24 cellular contexts compared by ENCODE assay signal in genomic region chr18:32160547-32160946, GRCh38. TPM values are rescaled to one million over a fixed set of nuclear protein-coding genes. Genes with fewer than 3 reads are reported as not detected.
"Had no signal": no experiment of that assay in that cellular context is flagged by ENCODE, and none has a peak within 500 bp of the region (broad histone marks: within the 10 kb centered on the region; RNA-seq: fewer than 3 reads in every experiment).

No MANE protein-coding gene starts in this region.

- H3K27ac ChIP-seq: cardiac muscle cell, lower lobe of right lung, psoas muscle, skin epidermis, upper lobe of left lung, WERI-Rb-1 had no signal

- H3K27me3 Mint-ChIP-seq: activated naive CD8-positive, alpha-beta T cell had no signal

- FAIRE-seq: islet of Langerhans had no signal

- H3K36me3 ChIP-seq: cardiac muscle cell, lower lobe of right lung, upper lobe of left lung, WERI-Rb-1 had no signal

- H3K9me3 ChIP-seq: lower lobe of right lung, psoas muscle, upper lobe of left lung had no signal

- H3K4me3 Mint-ChIP-seq: activated naive CD8-positive, alpha-beta T cell; activated T-helper 1 cell treated with anti-CD3 and anti-CD28 coated beads, Interleukin-12 subunit alpha, Interleukin-12 subunit beta, Interleukin-2, Interleukin-4 antibody, amounts not matched to agents 30 ng/mL and 10 ng/mL and 1 ng/mL, durations not matched to agents 14 hours and 24 hours and 36 hours; effector memory CD8-positive, alpha-beta T cell; mesothelial cell of epicardium; neural crest cell; stimulated activated naive CD8-positive, alpha-beta T cell treated with anti-CD3 and anti-CD28 coated beads, Interleukin-15, amount 100 ng/mL, for 72 hours had no signal

- H3K9me3 Mint-ChIP-seq: activated T-helper 1 cell treated with anti-CD3 and anti-CD28 coated beads, Interleukin-12 subunit alpha, Interleukin-12 subunit beta, Interleukin-2, Interleukin-4 antibody, amounts not matched to agents 30 ng/mL and 10 ng/mL and 1 ng/mL, durations not matched to agents 14 hours and 24 hours and 36 hours; effector memory CD8-positive, alpha-beta T cell; mesothelial cell of epicardium; neural crest cell; stimulated activated naive CD8-positive, alpha-beta T cell treated with anti-CD3 and anti-CD28 coated beads, Interleukin-15, amount 100 ng/mL, for 72 hours had no signal

- DNase-seq: activated CD4-positive, alpha-beta T cell treated with anti-CD3 and anti-CD28 coated beads, Interleukin-2, amount 50 U/mL, for 48 hours; activated gamma-delta T cell treated with Interleukin-2 at 50 U/mL for 16 hours; effector memory CD8-positive, alpha-beta T cell; foreskin fibroblast; hippocampal formation; lower lobe of right lung; psoas muscle; right cardiac atrium; stimulated activated CD4-positive, alpha-beta T cell treated with anti-CD3 and anti-CD28 coated beads, Interleukin-15, amount 100 ng/mL, for 24 hours; stimulated activated CD4-positive, alpha-beta T cell treated with anti-CD3 and anti-CD28 coated beads, Interleukin-2, amount 100 ng/mL, for 48 hours; stimulated activated naive CD8-positive, alpha-beta T cell treated with anti-CD3 and anti-CD28 coated beads, Interleukin-15, amount 100 ng/mL, for 72 hours; T-helper 2 cell; upper lobe of left lung; WERI-Rb-1 had no signal

- H3K27me3 ChIP-seq: upper lobe of left lung had no signal

- H3K27ac Mint-ChIP-seq: activated naive CD8-positive, alpha-beta T cell; activated T-helper 1 cell treated with anti-CD3 and anti-CD28 coated beads, Interleukin-12 subunit alpha, Interleukin-12 subunit beta, Interleukin-2, Interleukin-4 antibody, amounts not matched to agents 30 ng/mL and 10 ng/mL and 1 ng/mL, durations not matched to agents 14 hours and 24 hours and 36 hours; effector memory CD8-positive, alpha-beta T cell; mesothelial cell of epicardium; stimulated activated naive CD8-positive, alpha-beta T cell treated with anti-CD3 and anti-CD28 coated beads, Interleukin-15, amount 100 ng/mL, for 72 hours had no signal

- ATAC-seq: effector memory CD8-positive, alpha-beta T cell; lower lobe of right lung; psoas muscle; stimulated activated naive CD8-positive, alpha-beta T cell treated with anti-CD3 and anti-CD28 coated beads, Interleukin-15, amount 100 ng/mL, for 72 hours had no signal

- H3K36me3 Mint-ChIP-seq: activated naive CD8-positive, alpha-beta T cell; mesothelial cell of epicardium had no signal

- H3K4me1 Mint-ChIP-seq: mesothelial cell of epicardium had no signal

- H3K4me3 ChIP-seq: cardiac muscle cell, lower lobe of right lung, psoas muscle, skin epidermis, upper lobe of left lung had no signal

RNA-seq across cellular contexts. Expression of gene MEP1B, which starts 29.3 kb away (rescaled TPM):
- total RNA-seq: activated T-helper 1 cell treated with anti-CD3 and anti-CD28 coated beads, Interleukin-12 subunit alpha, Interleukin-12 subunit beta, Interleukin-2, Interleukin-4 antibody, amounts not matched to agents 30 ng/mL and 10 ng/mL and 1 ng/mL, durations not matched to agents 14 hours and 24 hours and 36 hours; chondrocyte; dermis microvascular lymphatic vessel endothelial cell; lower lobe of right lung; mesothelial cell of epicardium; neural crest cell; osteoblast; right cardiac atrium; upper lobe of left lung had no signal
- polyA plus RNA-seq: cardiac muscle cell, right cardiac atrium had no signal
